Comparison of ENCODE assay signal across 8 cellular contexts in genomic region chr5:149114403-149115312, GRCh38. TPM values are rescaled to one million over a fixed set of nuclear protein-coding genes. Genes with fewer than 3 reads are reported as not detected.
DNase-seq lines count a peak whose midpoint lies in the region; ATAC-seq and TF ChIP-seq lines count a peak whose summit lies in the region.

No MANE protein-coding gene starts in this region.

- H3K27me3 Mint-ChIP-seq in brain (peaks cover 11% of the 10 kb centered on the region), immature natural killer cell (ENCODE audit: low read depth in 3 of 3) (peaks cover 0 to 3% (median 2%) of the 10 kb centered on the region in 3 donors)

- H4K20me1 ChIP-seq in SU-DHL-6 (ENCODE audit: low read depth, low read length) = no peaks in the 10 kb centered on the region

- no peaks in the 10 kb centered on the region for H3K9me3 ChIP-seq in SU-DHL-6 (ENCODE audit: insufficient read depth, low read length)

- no peak overlapping the region for H3K4me2 ChIP-seq in SU-DHL-6 (ENCODE audit: low read depth, low read length, poor library complexity, severe bottlenecking)

- no peak overlapping the region for H3K4me3 ChIP-seq in SU-DHL-6 (ENCODE audit: insufficient read depth, low read length, poor library complexity, severe bottlenecking)

- H3K79me2 ChIP-seq in SU-DHL-6 (ENCODE audit: insufficient read depth, low read length) = no peaks in the 10 kb centered on the region

- H3K9me2 ChIP-seq in SU-DHL-6 (replicated peaks; ENCODE audit: insufficient read depth, low read length) = no peaks in the 10 kb centered on the region

- H3K4me1 Mint-ChIP-seq in brain (no peaks in the 10 kb centered on the region), immature natural killer cell (no peaks in the 10 kb centered on the region)

- H3F3A ChIP-seq in SU-DHL-6 (ENCODE audit: insufficient read depth) = no peaks in the 10 kb centered on the region

- H3K27ac ChIP-seq in SU-DHL-6 (ENCODE audit: low read depth, low read length) = no peak overlapping the region

- DNase-seq in GM03348 (ENCODE audit: low spot score) = peak; percentile 77
- DNase-seq in LoVo (ENCODE audit: low spot score) = peak; percentile 88
- peak; percentile 21 to 34 (median 27) for DNase-seq in immature natural killer cell
- peak; percentile 4 to 20 for DNase-seq in stimulated activated CD4-positive, alpha-beta T cell treated with anti-CD3 and anti-CD28 coated beads, Interleukin-15, amount 100 ng/mL, for 48 hours (ENCODE audit: low read depth in 2 of 2)
- no peak for DNase-seq in GM19240 (ENCODE audit: insufficient read length, low spot score)

- no peak overlapping the region for H3K9ac ChIP-seq in SU-DHL-6 (ENCODE audit: low read length)

- H3K27ac Mint-ChIP-seq in brain (no peak overlapping the region), immature natural killer cell (no peak overlapping the region)

- no peak overlapping the region for H2AFZ ChIP-seq in SU-DHL-6 (ENCODE audit: low read depth, low read length, severe bottlenecking)

- TF ChIP-seq CTCF in SU-DHL-6 (IDR thresholded peaks at IDR 0.05; ENCODE audit: insufficient read depth, low read length, poor library complexity, severe bottlenecking) (peak; percentile 51), brain (conservative IDR thresholded peaks at IDR 0.05) (peak; percentile 89 to 90)

- H3K9me3 Mint-ChIP-seq in brain = no peaks in the 10 kb centered on the region
- no peaks in the 10 kb centered on the region for H3K9me3 Mint-ChIP-seq in immature natural killer cell

- no peaks in the 10 kb centered on the region for H3K36me3 Mint-ChIP-seq in brain
- H3K36me3 Mint-ChIP-seq in immature natural killer cell = no peaks in the 10 kb centered on the region

- H3K27me3 ChIP-seq in SU-DHL-6 (ENCODE audit: low read length) = no peaks in the 10 kb centered on the region

- peak; percentile 83 for ATAC-seq in GM21576 (IDR thresholded peaks at IDR 0.05; ENCODE audit: unreplicated experiment)

- H3K4me3 Mint-ChIP-seq in brain = no peak overlapping the region
- no peak overlapping the region for H3K4me3 Mint-ChIP-seq in immature natural killer cell

- H3K36me3 ChIP-seq in SU-DHL-6 (ENCODE audit: low read length) = no peaks in the 10 kb centered on the region

RNA-seq across cellular contexts. Expression of gene ABLIM3, which starts 26.6 kb away (rescaled TPM):
- 6.0 TPM for polyA plus RNA-seq in brain (ENCODE audit: insufficient read depth, low read depth, low replicate concordance)
- under 1 TPM in 2 of 3 donors, not detected in 1; 0.21 to 0.30 TPM for polyA plus RNA-seq in immature natural killer cell

RNA-seq across cellular contexts. Expression of gene SH3TC2, which starts 51.8 kb away (rescaled TPM):
- 2.1 TPM for polyA plus RNA-seq in brain (ENCODE audit: insufficient read depth, low read depth, low replicate concordance)
- polyA plus RNA-seq in immature natural killer cell = under 1 TPM in 2 of 3 donors, not detected in 1; 0.47 to 0.82 TPM
